8 cellular contexts compared by ENCODE assay signal in the genomic region with DNA sequence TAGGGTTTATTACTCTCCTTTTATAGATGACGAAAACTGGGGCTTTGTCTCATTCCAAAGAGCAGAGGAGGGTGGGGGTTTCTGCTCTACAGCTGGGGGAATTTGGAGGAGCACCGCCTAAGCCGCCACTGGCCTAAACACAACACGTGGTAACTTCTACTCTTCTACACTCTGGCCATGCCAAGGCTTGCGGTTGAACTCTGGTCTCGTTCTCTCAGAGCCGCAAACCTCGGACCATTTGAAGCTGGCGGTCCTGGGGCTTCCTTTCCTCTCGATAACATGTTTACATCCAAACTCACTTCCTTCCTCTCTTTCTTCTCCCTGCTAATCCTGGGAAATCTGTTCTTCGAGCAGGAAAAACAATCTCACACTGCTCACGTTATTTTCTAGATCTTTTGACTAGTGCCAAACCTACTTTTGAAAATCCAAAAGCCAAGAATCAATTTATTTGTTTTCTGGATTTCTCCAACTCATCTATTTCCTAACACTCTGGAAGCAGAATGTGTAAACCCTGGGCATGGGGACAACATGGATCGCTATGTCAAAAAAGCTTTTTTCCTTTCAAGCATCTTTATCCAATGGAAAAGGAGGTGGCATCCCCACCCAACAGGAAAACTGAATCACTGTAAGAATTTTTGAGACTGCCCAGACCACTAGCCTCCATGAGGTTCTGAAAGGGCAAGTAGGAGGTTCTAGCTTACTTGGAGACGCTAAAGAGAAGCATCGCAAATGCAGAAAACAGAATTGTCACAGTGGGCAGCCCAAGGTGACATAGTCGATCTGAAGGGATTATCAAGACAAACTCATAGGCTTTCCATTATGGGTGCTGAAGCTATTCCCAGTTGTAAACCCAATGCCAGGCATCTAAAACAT. TPM values are rescaled to one million over a fixed set of nuclear protein-coding genes. Genes with fewer than 3 reads are reported as not detected.
A peak's percentile ranks its signal among the peaks of the same experiment; 100 is the strongest.
DNase-seq lines count a peak whose midpoint lies in the region; ATAC-seq and TF ChIP-seq lines count a peak whose summit lies in the region.

No MANE protein-coding gene starts in this region.

- CTCF ChIA-PET in CD8-positive, alpha-beta memory T cell (lab: Charles Lee), result interaction anchor here (0.9 to 8.4 kb wide), 9 partner anchors 9 to 187 kb away, joined by 3 to 115 read pairs (median 5); partner anchors contain the start of genes EEF2K, MOSMO and POLR3E
- CTCF ChIA-PET in HEK293 (lab: Yijun Ruan, JAX), result interaction anchor here (0.6 to 2.7 kb wide), 5 partner anchors 15 to 192 kb away, joined by 3 to 16 read pairs (median 3); no protein-coding TSS in a partner anchor

- no peak for ATAC-seq in GM21723 (IDR thresholded peaks at IDR 0.05; ENCODE audit: unreplicated experiment)

- whole genome bisulfite sequencing in endodermal cell (ENCODE audit: insufficient coverage in 1 of 2, insufficient read length in 1 of 2), 2 experiments, result 77 to 84% methylated on average over 13 to 16 of the region's 16 CpGs

- POLR2A ChIA-PET in CD8-positive, alpha-beta memory T cell (lab: Charles Lee), result interaction anchor here (1.0 to 2.7 kb wide), 3 partner anchors 106 to 184 kb away, joined by 3 to 24 read pairs (median 9); partner anchors contain the start of gene MOSMO
- POLR2A ChIA-PET in HEK293 (lab: Yijun Ruan, JAX), result interaction anchor here (1.4 kb wide), 1 partner anchor 239 kb away, joined by 3 read pairs; the partner anchor contains the start of gene UQCRC2

- H3K4me1 Mint-ChIP-seq in CD8-positive, alpha-beta memory T cell, result peaks cover 63 to 83% (median 73%) of the 10 kb centered on the region in 3 donors
- peaks cover 19% of the 10 kb centered on the region for H3K4me1 Mint-ChIP-seq in endodermal cell

- peak overlapping the region; percentile 87 to 97 (median 94) for H3K4me3 Mint-ChIP-seq in CD8-positive, alpha-beta memory T cell
- peak overlapping the region; percentile 84 for H3K4me3 Mint-ChIP-seq in endodermal cell

- H3K27me3 Mint-ChIP-seq in CD8-positive, alpha-beta memory T cell, result peaks cover 0 to 18% of the 10 kb centered on the region in 2 donors
- H3K27me3 Mint-ChIP-seq in endodermal cell (ENCODE audit: insufficient read depth), result peaks cover 2% of the 10 kb centered on the region

- H3K4me3 ChIP-seq in CD8-positive, alpha-beta memory T cell (ENCODE audit: low read length), result peak overlapping the region; percentile 86
- no peak overlapping the region for H3K4me3 ChIP-seq in HEK293 (ENCODE audit: low read depth, low read length)
- peak overlapping the region; percentile 79 for H3K4me3 ChIP-seq in endodermal cell (ENCODE audit: low read length)

- no peaks in the 10 kb centered on the region for H3K27me3 ChIP-seq in CD8-positive, alpha-beta memory T cell (ENCODE audit: insufficient read depth, low read length, poor library complexity, severe bottlenecking)
- H3K27me3 ChIP-seq in endodermal cell (ENCODE audit: control insufficient read depth, insufficient read depth, low read length, poor library complexity, severe bottlenecking), result peaks cover 10% of the 10 kb centered on the region

- TF ChIP-seq CTCF in HEK293 (tag by site-specific recombination; IDR thresholded peaks at IDR 0.05) (no peak), endodermal cell (conservative IDR thresholded peaks at IDR 0.05) (no peak)

- peaks cover 0 to 7% (median 3%) of the 10 kb centered on the region in 5 donors for H3K9me3 Mint-ChIP-seq in CD8-positive, alpha-beta memory T cell
- H3K9me3 Mint-ChIP-seq in endodermal cell, result no peaks in the 10 kb centered on the region

- no peaks in the 10 kb centered on the region for H3K36me3 ChIP-seq in CD8-positive, alpha-beta memory T cell (ENCODE audit: insufficient read depth, low read length)
- H3K36me3 ChIP-seq in HEK293 (ENCODE audit: control insufficient read depth in 2 of 2, insufficient read depth in 1 of 2, low read length in 2 of 2) (no peaks in the 10 kb centered on the region), endodermal cell (ENCODE audit: control insufficient read depth, insufficient read depth, low read length) (no peaks in the 10 kb centered on the region)

- H3K27ac ChIP-seq in CD8-positive, alpha-beta memory T cell (ENCODE audit: low read depth, low read length), result peak overlapping the region; percentile 99
- 0 out of 2 replicates have a peak overlapping the region, but pooled peaks have one; percentile 27 for H3K27ac ChIP-seq in HEK293 (ENCODE audit: extremely low read depth, low read depth, low read length)
- no peak overlapping the region for H3K27ac ChIP-seq in endodermal cell (ENCODE audit: low read depth, low read length)

- no peak overlapping the region for H3K9ac ChIP-seq in endodermal cell (ENCODE audit: extremely low read depth, low read length, poor library complexity, severe bottlenecking)

- DNase-seq in CD8-positive, alpha-beta memory T cell, result peak; percentile 70 to 89 (median 88)
- DNase-seq in NCI-H748 (lab: John Stamatoyannopoulos, UW; ENCODE audit: unreplicated experiment), result peak; percentile 66
- DNase-seq in activated CD8-positive, alpha-beta memory T cell treated with anti-CD3 and anti-CD28 coated beads for 1 hour (ENCODE audit: extremely low read depth in 1 of 2, low read depth in 1 of 2), result peak; percentile 52 to 54
- DNase-seq in endodermal cell, result peak; percentile 77
- peak; percentile 94 for DNase-seq in myocyte (ENCODE audit: low read depth)
- peak; percentile 83 for DNase-seq in stimulated activated CD8-positive, alpha-beta memory T cell treated with anti-CD3 and anti-CD28 coated beads, Interleukin-4, amount 100 ng/mL, for 48 hours

- H3K9me3 ChIP-seq in CD8-positive, alpha-beta memory T cell (ENCODE audit: low read length), result no peaks in the 10 kb centered on the region
- H3K9me3 ChIP-seq in HEK293 (ENCODE audit: control insufficient read depth, insufficient read depth, low read depth, low read length), result no peaks in the 10 kb centered on the region
- no peaks in the 10 kb centered on the region for H3K9me3 ChIP-seq in endodermal cell (ENCODE audit: control insufficient read depth, low read length)

- peaks cover 75% of the 10 kb centered on the region for H3K4me1 ChIP-seq in CD8-positive, alpha-beta memory T cell (ENCODE audit: insufficient read depth, low read length)
- peaks cover 6% of the 10 kb centered on the region for H3K4me1 ChIP-seq in HEK293 (ENCODE audit: control insufficient read depth, insufficient read depth, low read length)
- H3K4me1 ChIP-seq in endodermal cell (ENCODE audit: control insufficient read depth, insufficient read depth, low read length), result no peaks in the 10 kb centered on the region

- H3K36me3 Mint-ChIP-seq in CD8-positive, alpha-beta memory T cell, result peaks cover 0 to 13% (median 6%) of the 10 kb centered on the region in 3 donors
- no peaks in the 10 kb centered on the region for H3K36me3 Mint-ChIP-seq in endodermal cell (ENCODE audit: low read depth)

- H3K27ac Mint-ChIP-seq in CD8-positive, alpha-beta memory T cell, result peak overlapping the region; percentile 98 to 100 (median 99)
- peak overlapping the region; percentile 87 for H3K27ac Mint-ChIP-seq in endodermal cell

TF ChIP-seq in HEK293, 187 proteins besides CTCF, POLR2A, EP300 and RAD21 (continues in another document):
- peak; percentile 64; the same call in 1 of the 2 replicates for TF ChIP-seq ZBTB17 (tag by site-specific recombination; IDR thresholded peaks at IDR 0.05)
- no peak for TF ChIP-seq IKZF3 (tag by site-specific recombination; IDR thresholded peaks at IDR 0.05)
- TF ChIP-seq ZNF335 (tag by site-specific recombination; conservative IDR thresholded peaks at IDR 0.05), result peak; percentile 39
- TF ChIP-seq ZNF404 (tag by site-specific recombination; IDR thresholded peaks at IDR 0.05), result no peak
- peak; percentile 33; the same call in 1 of the 2 replicates for TF ChIP-seq PRDM1 (tag by site-specific recombination; IDR thresholded peaks at IDR 0.05)
- TF ChIP-seq, protein P1, sequence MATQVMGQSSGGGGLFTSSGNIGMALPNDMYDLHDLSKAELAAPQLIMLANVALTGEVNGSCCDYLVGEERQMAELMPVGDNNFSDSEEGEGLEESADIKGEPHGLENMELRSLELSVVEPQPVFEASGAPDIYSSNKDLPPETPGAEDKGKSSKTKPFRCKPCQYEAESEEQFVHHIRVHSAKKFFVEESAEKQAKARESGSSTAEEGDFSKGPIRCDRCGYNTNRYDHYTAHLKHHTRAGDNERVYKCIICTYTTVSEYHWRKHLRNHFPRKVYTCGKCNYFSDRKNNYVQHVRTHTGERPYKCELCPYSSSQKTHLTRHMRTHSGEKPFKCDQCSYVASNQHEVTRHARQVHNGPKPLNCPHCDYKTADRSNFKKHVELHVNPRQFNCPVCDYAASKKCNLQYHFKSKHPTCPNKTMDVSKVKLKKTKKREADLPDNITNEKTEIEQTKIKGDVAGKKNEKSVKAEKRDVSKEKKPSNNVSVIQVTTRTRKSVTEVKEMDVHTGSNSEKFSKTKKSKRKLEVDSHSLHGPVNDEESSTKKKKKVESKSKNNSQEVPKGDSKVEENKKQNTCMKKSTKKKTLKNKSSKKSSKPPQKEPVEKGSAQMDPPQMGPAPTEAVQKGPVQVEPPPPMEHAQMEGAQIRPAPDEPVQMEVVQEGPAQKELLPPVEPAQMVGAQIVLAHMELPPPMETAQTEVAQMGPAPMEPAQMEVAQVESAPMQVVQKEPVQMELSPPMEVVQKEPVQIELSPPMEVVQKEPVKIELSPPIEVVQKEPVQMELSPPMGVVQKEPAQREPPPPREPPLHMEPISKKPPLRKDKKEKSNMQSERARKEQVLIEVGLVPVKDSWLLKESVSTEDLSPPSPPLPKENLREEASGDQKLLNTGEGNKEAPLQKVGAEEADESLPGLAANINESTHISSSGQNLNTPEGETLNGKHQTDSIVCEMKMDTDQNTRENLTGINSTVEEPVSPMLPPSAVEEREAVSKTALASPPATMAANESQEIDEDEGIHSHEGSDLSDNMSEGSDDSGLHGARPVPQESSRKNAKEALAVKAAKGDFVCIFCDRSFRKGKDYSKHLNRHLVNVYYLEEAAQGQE (tag by site-specific recombination; IDR thresholded peaks at IDR 0.05), result peak; percentile 42; the same call in 1 of the 2 replicates

RNA-seq across cellular contexts. Expression of gene EEF2K, which starts 13.6 kb away (rescaled TPM):
- total RNA-seq in CD8-positive, alpha-beta memory T cell, result 10 to 100 TPM; 27.2 to 28.3 TPM
- polyA plus RNA-seq in CD8-positive, alpha-beta memory T cell, result 1.9 TPM
- total RNA-seq in endodermal cell, result 10 to 100 TPM in 1 of 2 donors, 1 to 10 TPM in 1; 9.8 to 15.8 TPM
- polyA plus RNA-seq in endodermal cell (2013, experiment 1 of 2), result 6.8 TPM
- 7.8 TPM for polyA plus RNA-seq in endodermal cell (2013, experiment 2 of 2)
- total RNA-seq in myocyte, result 19.8 and 22.2 TPM in 2 replicates
- polyA plus RNA-seq in myocyte (2012), result 10.4 TPM

RNA-seq across cellular contexts. Expression of gene SDR42E2, which starts 30.2 kb away (rescaled TPM):
- total RNA-seq in CD8-positive, alpha-beta memory T cell, result under 1 TPM in 1 of 2 experiments, not detected in 1; 0.11 TPM
- 0.92 TPM for polyA plus RNA-seq in CD8-positive, alpha-beta memory T cell
- total RNA-seq in endodermal cell (not detected), myocyte (not detected in 2 replicates)
- 0.11 TPM for polyA plus RNA-seq in endodermal cell (2013, experiment 1 of 2)
- polyA plus RNA-seq in endodermal cell (2013, experiment 2 of 2), result not detected
- 0.04 TPM for polyA plus RNA-seq in myocyte (2012)
